9 cellular contexts compared by ENCODE assay signal in genomic region chr11:3022300-3022967, GRCh38. TPM values are rescaled to one million over a fixed set of nuclear protein-coding genes. Genes with fewer than 3 reads are reported as not detected.
DNase-seq lines count a peak whose midpoint lies in the region; ATAC-seq and TF ChIP-seq lines count a peak whose summit lies in the region.
"Had no signal": no experiment of that assay in that cellular context is flagged by ENCODE, and none has a peak within 500 bp of the region (broad histone marks: within the 10 kb centered on the region; RNA-seq: fewer than 3 reads in every experiment).

No MANE protein-coding gene starts in this region.

- TF ChIP-seq CTCF in GM06990 (IDR thresholded peaks at IDR 0.05; ENCODE audit: insufficient read depth, low read length, poor library complexity, severe bottlenecking) (no peak), colonic mucosa (IDR thresholded peaks at IDR 0.05) (no peak)

- H3K4me3 ChIP-seq in GM06990 (replicated peaks; ENCODE audit: low read depth, low read length) (no peak overlapping the region), colonic mucosa (no peak overlapping the region)

- H3K27me3 ChIP-seq in GM06990 (replicated peaks; ENCODE audit: control insufficient read depth, insufficient read depth, low read length) (no peaks in the 10 kb centered on the region), colonic mucosa (no peaks in the 10 kb centered on the region)

- H3K4me1 ChIP-seq in colonic mucosa, result no peaks in the 10 kb centered on the region

- H3K9me3 Mint-ChIP-seq in T-helper 1 cell treated with Interleukin-12 subunit alpha and Interleukin-12 subunit beta and Interleukin-4 antibody, amounts not matched to agents 30 μg/mL and 1 μg/mL, for 36 hours, result no peaks in the 10 kb centered on the region

- no peak overlapping the region for H3K27ac ChIP-seq in colonic mucosa
- H3K27ac ChIP-seq: KMS-11 had no signal

- ATAC-seq in HG02884 (IDR thresholded peaks at IDR 0.05; ENCODE audit: unreplicated experiment), result peak; percentile 62
- ATAC-seq in left cardiac atrium, result peak; percentile 36 to 44

- peaks cover 35% of the 10 kb centered on the region for H3K4me1 Mint-ChIP-seq in T-helper 1 cell treated with Interleukin-12 subunit alpha and Interleukin-12 subunit beta and Interleukin-4 antibody, amounts not matched to agents 30 μg/mL and 1 μg/mL, for 36 hours (ENCODE audit: low read depth)

- H3K36me3 ChIP-seq in GM06990 (ENCODE audit: control insufficient read depth, insufficient read depth, low read length) (peaks cover 31% of the 10 kb centered on the region), colonic mucosa (peaks cover 8% of the 10 kb centered on the region)

- H3K9ac ChIP-seq in colonic mucosa (ENCODE audit: low read depth in 2 of 2, low read length in 2 of 2), result no peak overlapping the region
- H3K9ac ChIP-seq: KMS-11 had no signal

- H3K27ac Mint-ChIP-seq in T-helper 1 cell treated with Interleukin-12 subunit alpha and Interleukin-12 subunit beta and Interleukin-4 antibody, amounts not matched to agents 30 μg/mL and 1 μg/mL, for 36 hours, result peak overlapping the region; percentile 78

- peak; percentile 35 for DNase-seq in GM06990 (ENCODE audit: extremely low read depth, insufficient read length)
- no peak for DNase-seq in left cardiac atrium
- no peak for DNase-seq in stimulated activated naive CD4-positive, alpha-beta T cell treated with Interleukin-2 at 50 U/mL for 16 hours (lab: John Stamatoyannopoulos, UW)
- DNase-seq in cortex of kidney (lab: John Stamatoyannopoulos, UW), result no peak
- no peak for DNase-seq in colonic mucosa
- DNase-seq in DMS153 (lab: John Stamatoyannopoulos, UW), result no peak

- H3K27me3 Mint-ChIP-seq in T-helper 1 cell treated with Interleukin-12 subunit alpha and Interleukin-12 subunit beta and Interleukin-4 antibody, amounts not matched to agents 30 μg/mL and 1 μg/mL, for 36 hours (ENCODE audit: low read depth), result no peaks in the 10 kb centered on the region

- H3K9me3 ChIP-seq in colonic mucosa, result no peaks in the 10 kb centered on the region

- peak overlapping the region; percentile 38 for H3K4me3 Mint-ChIP-seq in T-helper 1 cell treated with Interleukin-12 subunit alpha and Interleukin-12 subunit beta and Interleukin-4 antibody, amounts not matched to agents 30 μg/mL and 1 μg/mL, for 36 hours

- peaks cover 55% of the 10 kb centered on the region for H3K36me3 Mint-ChIP-seq in T-helper 1 cell treated with Interleukin-12 subunit alpha and Interleukin-12 subunit beta and Interleukin-4 antibody, amounts not matched to agents 30 μg/mL and 1 μg/mL, for 36 hours (ENCODE audit: low read depth)

- intact Hi-C loops in left cardiac atrium (cut with DNase I), result no loop called here
- intact Hi-C loops in colonic mucosa (cut with DNase I), result loop anchor here (5.0 kb wide), 1 partner anchor 45 kb away; no protein-coding TSS in a partner anchor

RNA-seq across cellular contexts. Expression of gene NAP1L4, which starts 30.3 kb away (rescaled TPM):
- total RNA-seq in left cardiac atrium, result 100 to 1,000 TPM; 125 to 144 TPM
- total RNA-seq in colonic mucosa, result 100 to 1,000 TPM in 1 of 2 donors, 10 to 100 TPM in 1; 96.1 to 134 TPM

RNA-seq across cellular contexts. Expression of gene CARS1, which starts 34.8 kb away (rescaled TPM):
- total RNA-seq in left cardiac atrium (10 to 100 TPM; 16.8 to 28.7 TPM), colonic mucosa (10 to 100 TPM; 48.4 to 74.3 TPM)
